8 cellular contexts compared by ENCODE assay signal in genomic region chr2:65186872-65187851, GRCh38. TPM values are rescaled to one million over a fixed set of nuclear protein-coding genes. Genes with fewer than 3 reads are reported as not detected.
A peak's percentile ranks its signal among the peaks of the same experiment; 100 is the strongest.
DNase-seq lines count a peak whose midpoint lies in the region; ATAC-seq lines count a peak whose summit lies in the region.

No MANE protein-coding gene starts in this region.

- no peaks in the 10 kb centered on the region for H3K9me3 Mint-ChIP-seq in activated CD4-positive, alpha-beta memory T cell treated with anti-CD3 and anti-CD28 coated beads, Interleukin-2, amount 10 ng/mL, durations not matched to agents 7 days and 5 days

- H3K36me3 Mint-ChIP-seq in activated CD4-positive, alpha-beta memory T cell treated with anti-CD3 and anti-CD28 coated beads, Interleukin-2, amount 10 ng/mL, durations not matched to agents 7 days and 5 days (ENCODE audit: low read depth), result no peaks in the 10 kb centered on the region

- POLR2A ChIA-PET in activated CD4-positive, alpha-beta memory T cell treated with anti-CD3 and anti-CD28 coated beads, Interleukin-2, amount 10 ng/mL, durations not matched to agents 7 days and 5 days (lab: Charles Lee), result interaction anchor here (0.5 to 1.8 kb wide), 3 partner anchors 40 to 122 kb away, joined by 3 to 5 read pairs (median 4); partner anchors contain the start of gene ACTR2

- peak; percentile 82 for ATAC-seq in HG03095 (IDR thresholded peaks at IDR 0.05; ENCODE audit: unreplicated experiment)

- H3K4me3 Mint-ChIP-seq in activated CD4-positive, alpha-beta memory T cell treated with anti-CD3 and anti-CD28 coated beads, Interleukin-2, amount 10 ng/mL, durations not matched to agents 7 days and 5 days, result no peak overlapping the region

- no peak overlapping the region for H3K27ac Mint-ChIP-seq in activated CD4-positive, alpha-beta memory T cell treated with anti-CD3 and anti-CD28 coated beads, Interleukin-2, amount 10 ng/mL, durations not matched to agents 7 days and 5 days

- H3K27me3 Mint-ChIP-seq in activated CD4-positive, alpha-beta memory T cell treated with anti-CD3 and anti-CD28 coated beads, Interleukin-2, amount 10 ng/mL, durations not matched to agents 7 days and 5 days, result peaks cover 18% of the 10 kb centered on the region

- DNase-seq in NCI-H2196 (lab: John Stamatoyannopoulos, UW; ENCODE audit: unreplicated experiment) (peak; percentile 42), NCI-H2196 treated with DMSO at 0.1 percent for 48 hours (lab: John Stamatoyannopoulos, UW; ENCODE audit: unreplicated experiment) (no peak), NCI-H748 treated with DMSO at 0.1 percent for 48 hours (lab: John Stamatoyannopoulos, UW) (peak; percentile 13), lung microvascular endothelial cell (ENCODE audit: low read depth in 2 of 2) (peak; percentile 69 to 71)
- peak; percentile 70 for DNase-seq in activated CD4-positive, alpha-beta memory T cell treated with anti-CD3 and anti-CD28 coated beads, Interleukin-2, amount 10 ng/mL, durations not matched to agents 7 days and 5 days
- DNase-seq in effector CD4-positive, alpha-beta T cell, result peak; percentile 49
- DNase-seq in stimulated activated CD8-positive, alpha-beta memory T cell treated with anti-CD3 and anti-CD28 coated beads, Interleukin-12 subunit alpha, Interleukin-12 subunit beta, amount 100 ng/mL, for 1 hour (ENCODE audit: low read depth), result peak; percentile 33

- CTCF ChIA-PET in activated CD4-positive, alpha-beta memory T cell treated with anti-CD3 and anti-CD28 coated beads, Interleukin-2, amount 10 ng/mL, durations not matched to agents 7 days and 5 days (lab: Charles Lee), result interaction anchor here (0.7 to 2.8 kb wide), 28 partner anchors 9 to 386 kb away, joined by 3 to 40 read pairs (median 4); partner anchors contain the start of genes ACTR2, CEP68 and RAB1A

- H3K4me1 Mint-ChIP-seq in activated CD4-positive, alpha-beta memory T cell treated with anti-CD3 and anti-CD28 coated beads, Interleukin-2, amount 10 ng/mL, durations not matched to agents 7 days and 5 days, result peaks cover 9% of the 10 kb centered on the region

RNA-seq across cellular contexts. Expression of gene ACTR2, which starts 40.5 kb away (rescaled TPM):
- 100 to 1,000 TPM; 514 to 517 TPM for total RNA-seq in activated CD4-positive, alpha-beta memory T cell treated with anti-CD3 and anti-CD28 coated beads, Interleukin-2, amount 10 ng/mL, durations not matched to agents 7 days and 5 days
- 81.7 and 86.5 TPM in 2 replicates for total RNA-seq in lung microvascular endothelial cell

RNA-seq across cellular contexts. Expression of gene RAB1A, which starts 57.3 kb away (rescaled TPM):
- total RNA-seq in activated CD4-positive, alpha-beta memory T cell treated with anti-CD3 and anti-CD28 coated beads, Interleukin-2, amount 10 ng/mL, durations not matched to agents 7 days and 5 days, result 10 to 100 TPM; 74.0 to 74.9 TPM
- total RNA-seq in lung microvascular endothelial cell, result 61.2 and 61.5 TPM in 2 replicates
